Comparison of ENCODE assay signal across 19 cellular contexts in the genomic region with DNA sequence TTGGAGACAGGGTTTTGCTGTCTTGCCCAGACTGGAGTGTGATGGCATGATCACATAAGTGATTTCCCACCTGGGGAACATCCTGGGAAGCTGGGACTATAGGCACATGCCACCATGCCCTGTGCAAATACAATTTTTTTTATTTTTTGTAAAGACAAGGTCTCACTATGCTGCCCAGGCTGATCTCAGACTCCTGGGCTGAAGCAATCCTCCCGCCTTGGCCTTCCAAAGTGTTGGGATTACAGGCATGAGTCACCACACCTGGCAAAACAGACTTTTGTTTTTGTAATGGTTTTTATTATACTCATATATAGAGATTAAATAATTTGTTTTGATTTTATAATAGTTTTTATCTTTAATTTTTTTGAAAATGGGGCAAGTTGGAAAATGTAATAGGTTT.
"Had no signal": no experiment of that assay in that cellular context is flagged by ENCODE, and none has a peak within 500 bp of the region (broad histone marks: within the 10 kb centered on the region; RNA-seq: fewer than 3 reads in every experiment).

No MANE protein-coding gene starts in this region.

- H3K9me3 Mint-ChIP-seq: activated naive CD4-positive, alpha-beta T cell treated with anti-CD3 and anti-CD28 coated beads, Interleukin-2, amount 10 ng/mL, durations not matched to agents 7 days and 5 days; activated naive CD8-positive, alpha-beta T cell treated with anti-CD3 and anti-CD28 coated beads, Interleukin-2, amount 50 U/mL, for 24 hours; stimulated activated naive B cell treated with anti-CD40 and anti-IgM and Interleukin-4, amounts not matched to agents 10 μg/mL and 1 μg/mL and 100 μg/mL, for 72 hours had no signal

- H3K4me1 ChIP-seq: sigmoid colon, spleen had no signal

- H3K27ac ChIP-seq: cardiac muscle cell, dorsolateral prefrontal cortex, sigmoid colon, spleen, VCaP had no signal

- DNase-seq: activated CD4-positive, alpha-beta T cell treated with anti-CD3 and anti-CD28 coated beads, Interleukin-2, amount 50 U/mL, for 1 hour; activated CD4-positive, CD25-positive, alpha-beta regulatory T cell treated with anti-CD3 and anti-CD28 coated beads, Interleukin-2, amount 50 U/mL, for 72 hours; activated CD8-positive, alpha-beta memory T cell treated with anti-CD3 and anti-CD28 coated beads, Interleukin-2, amount 50 U/mL, for 4 hours; activated effector memory CD4-positive, alpha-beta T cell treated with Interleukin-2 at 50 U/mL for 16 hours; activated naive CD4-positive, alpha-beta T cell treated with anti-CD3 and anti-CD28 coated beads, Interleukin-2, amount 10 ng/mL, durations not matched to agents 7 days and 5 days; activated naive CD8-positive, alpha-beta T cell treated with anti-CD3 and anti-CD28 coated beads, Interleukin-2, amount 50 U/mL, for 24 hours; activated T-cell treated with anti-CD3 and anti-CD28 coated beads, Interleukin-2, amount 50 U/mL, for 48 hours; dorsolateral prefrontal cortex; left cardiac atrium; midbrain; nephron progenitor cell; nucleus accumbens; sigmoid colon; spleen; stimulated activated naive B cell treated with anti-CD40 and anti-IgM and Interleukin-4, amounts not matched to agents 10 μg/mL and 1 μg/mL and 100 μg/mL, for 72 hours; T-helper 17 cell had no signal

- H3K27me3 ChIP-seq: cardiac muscle cell, dorsolateral prefrontal cortex, sigmoid colon, spleen had no signal

- H3K4me1 Mint-ChIP-seq: activated naive CD4-positive, alpha-beta T cell treated with anti-CD3 and anti-CD28 coated beads, Interleukin-2, amount 10 ng/mL, durations not matched to agents 7 days and 5 days; activated naive CD8-positive, alpha-beta T cell treated with anti-CD3 and anti-CD28 coated beads, Interleukin-2, amount 50 U/mL, for 24 hours; nephron progenitor cell had no signal

- H3K27me3 Mint-ChIP-seq: activated naive CD4-positive, alpha-beta T cell treated with anti-CD3 and anti-CD28 coated beads, Interleukin-2, amount 10 ng/mL, durations not matched to agents 7 days and 5 days; activated naive CD8-positive, alpha-beta T cell treated with anti-CD3 and anti-CD28 coated beads, Interleukin-2, amount 50 U/mL, for 24 hours; stimulated activated naive B cell treated with anti-CD40 and anti-IgM and Interleukin-4, amounts not matched to agents 10 μg/mL and 1 μg/mL and 100 μg/mL, for 72 hours; T-helper 17 cell had no signal

- H3K4me3 ChIP-seq: cardiac muscle cell, dorsolateral prefrontal cortex, lung, sigmoid colon, spleen had no signal

- H3K27ac Mint-ChIP-seq: activated naive CD4-positive, alpha-beta T cell treated with anti-CD3 and anti-CD28 coated beads, Interleukin-2, amount 10 ng/mL, durations not matched to agents 7 days and 5 days; activated naive CD8-positive, alpha-beta T cell treated with anti-CD3 and anti-CD28 coated beads, Interleukin-2, amount 50 U/mL, for 24 hours; nephron progenitor cell; T-helper 17 cell had no signal

- H3K9me3 ChIP-seq: sigmoid colon, spleen had no signal

- H3K4me3 Mint-ChIP-seq: activated naive CD4-positive, alpha-beta T cell treated with anti-CD3 and anti-CD28 coated beads, Interleukin-2, amount 10 ng/mL, durations not matched to agents 7 days and 5 days; activated naive CD8-positive, alpha-beta T cell treated with anti-CD3 and anti-CD28 coated beads, Interleukin-2, amount 50 U/mL, for 24 hours; nephron progenitor cell; stimulated activated naive B cell treated with anti-CD40 and anti-IgM and Interleukin-4, amounts not matched to agents 10 μg/mL and 1 μg/mL and 100 μg/mL, for 72 hours; T-helper 17 cell had no signal
